10 cellular contexts compared by ENCODE assay signal in genomic region chr4:144645102-144645469, GRCh38. TPM values are rescaled to one million over a fixed set of nuclear protein-coding genes. Genes with fewer than 3 reads are reported as not detected.
A peak's percentile ranks its signal among the peaks of the same experiment; 100 is the strongest.
DNase-seq lines count a peak whose midpoint lies in the region; ATAC-seq and TF ChIP-seq lines count a peak whose summit lies in the region.
"Had no signal": no experiment of that assay in that cellular context is flagged by ENCODE, and none has a peak within 500 bp of the region (broad histone marks: within the 10 kb centered on the region; RNA-seq: fewer than 3 reads in every experiment).

No MANE protein-coding gene starts in this region.

- BruUV-seq in Calu3 (replicated peaks; lab: Mats Ljungman, UMichigan), result no TSS peak

- CTCF ChIA-PET in Calu3 (lab: Charles Lee), result no interaction called here
- CTCF ChIA-PET in T-cell (lab: Charles Lee), result interaction anchor here (0.6 to 0.7 kb wide), 3 partner anchors 9 to 80 kb away, joined by 3 to 4 read pairs (median 3); no protein-coding TSS in a partner anchor

- H3K36me3 Mint-ChIP-seq in Calu3 (ENCODE audit: insufficient read depth, unreplicated experiment), result peaks cover 14% of the 10 kb centered on the region
- no peaks in the 10 kb centered on the region for H3K36me3 Mint-ChIP-seq in T-cell

- intact Hi-C loops in Calu3 (cut with micrococcal nuclease; ENCODE audit: unreplicated experiment), result no loop called here
- intact Hi-C loops in head of caudate nucleus (cut with DNase I), result no loop called here

- DNase-seq in Calu3, result no peak
- no peak for DNase-seq in T-cell
- peak in 31 of 42 donors; percentile 5 to 70 (median 34) for DNase-seq in head of caudate nucleus
- DNase-seq in putamen (ENCODE audit: low spot score), result peak; percentile 28
- no peak for DNase-seq in NCI-H2227 treated with DMSO at 0.1 percent for 48 hours (lab: John Stamatoyannopoulos, UW)
- no peak for DNase-seq in NCI-H2029 (lab: John Stamatoyannopoulos, UW)
- no peak for DNase-seq in stimulated activated naive CD4-positive, alpha-beta T cell (lab: John Stamatoyannopoulos, UW)
- DNase-seq in NCI-H2171 treated with DMSO at 0.1 percent for 48 hours (lab: John Stamatoyannopoulos, UW), result no peak
- DNase-seq: activated CD4-positive, alpha-beta T cell treated with anti-CD3 and anti-CD28 coated beads for 4 hours had no signal

- H3K4me1 Mint-ChIP-seq in Calu3 (ENCODE audit: low read depth, unreplicated experiment) (peaks cover 20% of the 10 kb centered on the region), T-cell (peaks cover 17 to 23% (median 21%) of the 10 kb centered on the region in 3 donors)

- H3K9me3 Mint-ChIP-seq in Calu3 (ENCODE audit: low read depth, unreplicated experiment) (peaks cover 2% of the 10 kb centered on the region), T-cell (peaks cover 0 to 5% (median 0%) of the 10 kb centered on the region in 3 donors)

- TF ChIP-seq CTCF in Calu3 (IDR thresholded peaks at IDR 0.05; ENCODE audit: unreplicated experiment), result no peak

- H3K27ac Mint-ChIP-seq in Calu3 (ENCODE audit: unreplicated experiment) (no peak overlapping the region), T-cell (no peak overlapping the region)

- peak in 1 of 4 experiments; percentile 7 for ATAC-seq in T-cell (replicated peaks in 1 of 4)

- H3K4me3 Mint-ChIP-seq in Calu3 (ENCODE audit: low read depth, unreplicated experiment), result peak overlapping the region; percentile 81
- peak overlapping the region; percentile 28 to 48 (median 43) for H3K4me3 Mint-ChIP-seq in T-cell

- POLR2A ChIA-PET in T-cell (lab: Charles Lee), result no interaction called here

- H3K27me3 Mint-ChIP-seq in Calu3 (ENCODE audit: unreplicated experiment), result no peaks in the 10 kb centered on the region
- H3K27me3 Mint-ChIP-seq in T-cell, result peaks cover 37 to 38% of the 10 kb centered on the region in 2 donors

RNA-seq across cellular contexts. Expression of gene HHIP, which starts 0.9 kb away (rescaled TPM):
- total RNA-seq in Calu3 (2022) (0.61 and 1.6 TPM in 2 replicates), T-cell (under 1 TPM in 2 of 5 donors, not detected in 3; 0.03 to 0.85 TPM)
- total RNA-seq: esophagus mucosa had no signal

Comparison
In these comparisons a context has a peak if more than half of its experiments do, and no peak if none do; other contexts are left out.
1. DNase-seq: peak in head of caudate nucleus (31 of 42) and putamen (single experiment); none in Calu3 (single experiment), T-cell (0 of 34), NCI-H2227 treated with DMSO at 0.1 percent for 48 hours (single experiment), NCI-H2029 (single experiment), stimulated activated naive CD4-positive, alpha-beta T cell (0 of 6) and NCI-H2171 treated with DMSO at 0.1 percent for 48 hours (single experiment).